ENCODE assay signal across 2 cellular contexts in the genomic region with DNA sequence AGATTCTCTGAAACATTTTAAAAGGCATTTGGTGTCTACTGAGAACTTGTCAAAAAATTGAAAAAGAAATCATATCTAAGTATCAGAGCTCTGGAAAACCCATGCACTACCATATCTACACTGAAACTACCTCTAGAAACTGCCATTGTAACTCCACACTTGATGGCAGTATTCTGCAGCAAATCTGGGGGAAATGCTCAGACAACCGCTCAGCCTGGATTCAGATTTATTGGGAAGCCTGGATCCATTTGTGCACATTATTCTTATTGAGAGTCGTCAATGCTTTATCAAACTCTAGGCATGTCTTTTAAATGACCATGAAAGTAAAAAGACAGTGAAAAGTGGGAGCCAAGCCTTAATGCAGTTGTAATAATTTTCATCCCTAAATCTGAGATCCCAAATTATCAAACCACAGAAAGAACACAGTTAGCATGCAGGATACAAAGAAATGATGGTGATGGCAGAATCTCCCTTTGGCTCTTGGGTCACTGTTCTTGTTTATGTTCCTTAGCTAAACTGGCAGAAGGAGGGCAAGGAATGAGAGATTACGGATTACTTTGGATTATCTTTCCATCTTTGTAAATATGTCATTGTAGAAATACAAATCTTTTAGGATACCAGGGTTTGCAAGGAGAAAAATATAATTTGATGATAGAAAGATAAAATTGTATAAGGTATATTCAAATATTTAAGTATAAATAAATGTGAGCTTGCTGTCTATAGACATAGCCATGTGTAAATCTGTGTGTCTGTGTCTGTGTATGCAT.
TF ChIP-seq lines count a peak whose summit lies in the region.

No MANE protein-coding gene starts in this region.

TF ChIP-seq in liver, 16 proteins besides CTCF, POLR2A, EP300 and RAD21 (continued from another document):
- TF ChIP-seq HNF4A (conservative IDR thresholded peaks at IDR 0.05) (no peak), SP1 (IDR thresholded peaks at IDR 0.05) (no peak), RXRA (IDR thresholded peaks at IDR 0.05) (no peak), NR2F2 (IDR thresholded peaks at IDR 0.05) (no peak), HNF4G (IDR thresholded peaks at IDR 0.05) (no peak), TAF1 (conservative IDR thresholded peaks at IDR 0.05) (no peak), EGR1 (IDR thresholded peaks at IDR 0.05; ENCODE audit: low read depth in 2 of 2) (no peak), FOXA2 (IDR thresholded peaks at IDR 0.05) (no peak), FOXA1 (IDR thresholded peaks at IDR 0.05) (no peak)
- TF ChIP-seq, protein P1, sequence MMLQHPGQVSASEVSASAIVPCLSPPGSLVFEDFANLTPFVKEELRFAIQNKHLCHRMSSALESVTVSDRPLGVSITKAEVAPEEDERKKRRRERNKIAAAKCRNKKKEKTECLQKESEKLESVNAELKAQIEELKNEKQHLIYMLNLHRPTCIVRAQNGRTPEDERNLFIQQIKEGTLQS (IDR thresholded peaks at IDR 0.05): no peak
- TF ChIP-seq, protein P2, sequence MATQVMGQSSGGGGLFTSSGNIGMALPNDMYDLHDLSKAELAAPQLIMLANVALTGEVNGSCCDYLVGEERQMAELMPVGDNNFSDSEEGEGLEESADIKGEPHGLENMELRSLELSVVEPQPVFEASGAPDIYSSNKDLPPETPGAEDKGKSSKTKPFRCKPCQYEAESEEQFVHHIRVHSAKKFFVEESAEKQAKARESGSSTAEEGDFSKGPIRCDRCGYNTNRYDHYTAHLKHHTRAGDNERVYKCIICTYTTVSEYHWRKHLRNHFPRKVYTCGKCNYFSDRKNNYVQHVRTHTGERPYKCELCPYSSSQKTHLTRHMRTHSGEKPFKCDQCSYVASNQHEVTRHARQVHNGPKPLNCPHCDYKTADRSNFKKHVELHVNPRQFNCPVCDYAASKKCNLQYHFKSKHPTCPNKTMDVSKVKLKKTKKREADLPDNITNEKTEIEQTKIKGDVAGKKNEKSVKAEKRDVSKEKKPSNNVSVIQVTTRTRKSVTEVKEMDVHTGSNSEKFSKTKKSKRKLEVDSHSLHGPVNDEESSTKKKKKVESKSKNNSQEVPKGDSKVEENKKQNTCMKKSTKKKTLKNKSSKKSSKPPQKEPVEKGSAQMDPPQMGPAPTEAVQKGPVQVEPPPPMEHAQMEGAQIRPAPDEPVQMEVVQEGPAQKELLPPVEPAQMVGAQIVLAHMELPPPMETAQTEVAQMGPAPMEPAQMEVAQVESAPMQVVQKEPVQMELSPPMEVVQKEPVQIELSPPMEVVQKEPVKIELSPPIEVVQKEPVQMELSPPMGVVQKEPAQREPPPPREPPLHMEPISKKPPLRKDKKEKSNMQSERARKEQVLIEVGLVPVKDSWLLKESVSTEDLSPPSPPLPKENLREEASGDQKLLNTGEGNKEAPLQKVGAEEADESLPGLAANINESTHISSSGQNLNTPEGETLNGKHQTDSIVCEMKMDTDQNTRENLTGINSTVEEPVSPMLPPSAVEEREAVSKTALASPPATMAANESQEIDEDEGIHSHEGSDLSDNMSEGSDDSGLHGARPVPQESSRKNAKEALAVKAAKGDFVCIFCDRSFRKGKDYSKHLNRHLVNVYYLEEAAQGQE (IDR thresholded peaks at IDR 0.05): no peak

TF ChIP-seq in HepG2, 621 proteins besides CTCF, POLR2A, EP300 and RAD21 (continued from another document):
- TF ChIP-seq, protein P3, sequence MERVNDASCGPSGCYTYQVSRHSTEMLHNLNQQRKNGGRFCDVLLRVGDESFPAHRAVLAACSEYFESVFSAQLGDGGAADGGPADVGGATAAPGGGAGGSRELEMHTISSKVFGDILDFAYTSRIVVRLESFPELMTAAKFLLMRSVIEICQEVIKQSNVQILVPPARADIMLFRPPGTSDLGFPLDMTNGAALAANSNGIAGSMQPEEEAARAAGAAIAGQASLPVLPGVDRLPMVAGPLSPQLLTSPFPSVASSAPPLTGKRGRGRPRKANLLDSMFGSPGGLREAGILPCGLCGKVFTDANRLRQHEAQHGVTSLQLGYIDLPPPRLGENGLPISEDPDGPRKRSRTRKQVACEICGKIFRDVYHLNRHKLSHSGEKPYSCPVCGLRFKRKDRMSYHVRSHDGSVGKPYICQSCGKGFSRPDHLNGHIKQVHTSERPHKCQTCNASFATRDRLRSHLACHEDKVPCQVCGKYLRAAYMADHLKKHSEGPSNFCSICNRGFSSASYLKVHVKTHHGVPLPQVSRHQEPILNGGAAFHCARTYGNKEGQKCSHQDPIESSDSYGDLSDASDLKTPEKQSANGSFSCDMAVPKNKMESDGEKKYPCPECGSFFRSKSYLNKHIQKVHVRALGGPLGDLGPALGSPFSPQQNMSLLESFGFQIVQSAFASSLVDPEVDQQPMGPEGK (CRISPR knock-in tag; IDR thresholded peaks at IDR 0.05): no peak
- TF ChIP-seq, protein P4, sequence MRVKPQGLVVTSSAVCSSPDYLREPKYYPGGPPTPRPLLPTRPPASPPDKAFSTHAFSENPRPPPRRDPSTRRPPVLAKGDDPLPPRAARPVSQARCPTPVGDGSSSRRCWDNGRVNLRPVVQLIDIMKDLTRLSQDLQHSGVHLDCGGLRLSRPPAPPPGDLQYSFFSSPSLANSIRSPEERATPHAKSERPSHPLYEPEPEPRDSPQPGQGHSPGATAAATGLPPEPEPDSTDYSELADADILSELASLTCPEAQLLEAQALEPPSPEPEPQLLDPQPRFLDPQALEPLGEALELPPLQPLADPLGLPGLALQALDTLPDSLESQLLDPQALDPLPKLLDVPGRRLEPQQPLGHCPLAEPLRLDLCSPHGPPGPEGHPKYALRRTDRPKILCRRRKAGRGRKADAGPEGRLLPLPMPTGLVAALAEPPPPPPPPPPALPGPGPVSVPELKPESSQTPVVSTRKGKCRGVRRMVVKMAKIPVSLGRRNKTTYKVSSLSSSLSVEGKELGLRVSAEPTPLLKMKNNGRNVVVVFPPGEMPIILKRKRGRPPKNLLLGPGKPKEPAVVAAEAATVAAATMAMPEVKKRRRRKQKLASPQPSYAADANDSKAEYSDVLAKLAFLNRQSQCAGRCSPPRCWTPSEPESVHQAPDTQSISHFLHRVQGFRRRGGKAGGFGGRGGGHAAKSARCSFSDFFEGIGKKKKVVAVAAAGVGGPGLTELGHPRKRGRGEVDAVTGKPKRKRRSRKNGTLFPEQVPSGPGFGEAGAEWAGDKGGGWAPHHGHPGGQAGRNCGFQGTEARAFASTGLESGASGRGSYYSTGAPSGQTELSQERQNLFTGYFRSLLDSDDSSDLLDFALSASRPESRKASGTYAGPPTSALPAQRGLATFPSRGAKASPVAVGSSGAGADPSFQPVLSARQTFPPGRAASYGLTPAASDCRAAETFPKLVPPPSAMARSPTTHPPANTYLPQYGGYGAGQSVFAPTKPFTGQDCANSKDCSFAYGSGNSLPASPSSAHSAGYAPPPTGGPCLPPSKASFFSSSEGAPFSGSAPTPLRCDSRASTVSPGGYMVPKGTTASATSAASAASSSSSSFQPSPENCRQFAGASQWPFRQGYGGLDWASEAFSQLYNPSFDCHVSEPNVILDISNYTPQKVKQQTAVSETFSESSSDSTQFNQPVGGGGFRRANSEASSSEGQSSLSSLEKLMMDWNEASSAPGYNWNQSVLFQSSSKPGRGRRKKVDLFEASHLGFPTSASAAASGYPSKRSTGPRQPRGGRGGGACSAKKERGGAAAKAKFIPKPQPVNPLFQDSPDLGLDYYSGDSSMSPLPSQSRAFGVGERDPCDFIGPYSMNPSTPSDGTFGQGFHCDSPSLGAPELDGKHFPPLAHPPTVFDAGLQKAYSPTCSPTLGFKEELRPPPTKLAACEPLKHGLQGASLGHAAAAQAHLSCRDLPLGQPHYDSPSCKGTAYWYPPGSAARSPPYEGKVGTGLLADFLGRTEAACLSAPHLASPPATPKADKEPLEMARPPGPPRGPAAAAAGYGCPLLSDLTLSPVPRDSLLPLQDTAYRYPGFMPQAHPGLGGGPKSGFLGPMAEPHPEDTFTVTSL (CRISPR knock-in tag; IDR thresholded peaks at IDR 0.05; ENCODE audit: borderline replicate concordance): no peak
